Comparison of ENCODE assay signal across 19 cellular contexts in the genomic region with DNA sequence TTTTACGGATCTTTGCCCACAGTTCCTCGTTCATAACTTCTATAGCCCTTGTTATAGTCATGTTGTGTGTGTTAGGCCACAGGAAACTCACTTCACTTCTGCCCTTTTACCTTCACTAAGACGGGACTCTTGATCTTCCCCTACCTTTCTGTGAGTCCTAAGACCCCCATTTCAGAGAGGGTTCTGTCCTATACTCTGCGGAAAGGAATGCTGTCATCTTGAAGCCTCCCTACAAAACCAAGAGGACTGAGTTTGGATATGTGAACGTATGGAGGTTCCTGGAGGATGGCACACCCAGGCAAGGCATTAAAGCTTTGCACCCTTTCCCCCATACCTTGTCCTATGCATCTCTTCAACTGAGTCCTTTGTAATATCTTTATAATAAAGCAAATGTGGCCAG. TPM values are rescaled to one million over a fixed set of nuclear protein-coding genes. Genes with fewer than 3 reads are reported as not detected.
A peak's percentile ranks its signal among the peaks of the same experiment; 100 is the strongest.
DNase-seq lines count a peak whose midpoint lies in the region; TF ChIP-seq lines count a peak whose summit lies in the region.
"Had no signal": no experiment of that assay in that cellular context is flagged by ENCODE, and none has a peak within 500 bp of the region (broad histone marks: within the 10 kb centered on the region; RNA-seq: fewer than 3 reads in every experiment).

No MANE protein-coding gene starts in this region.

- peak overlapping the region; percentile 5 to 47 (median 20) for H3K27ac Mint-ChIP-seq in IgD-negative memory B cell
- H3K27ac Mint-ChIP-seq in endothelial cell (ENCODE audit: unreplicated experiment) = peak overlapping the region; percentile 31

- no peak overlapping the region for H3K9ac ChIP-seq in parathyroid adenoma

- H3K4me3 Mint-ChIP-seq in IgD-negative memory B cell (peak overlapping the region in 2 of 4 donors; percentile 21 to 80), endothelial cell (ENCODE audit: unreplicated experiment) (peak overlapping the region; percentile 60)
- H3K4me3 Mint-ChIP-seq: CD14-positive monocyte had no signal

- H3K36me3 ChIP-seq in parathyroid adenoma (ENCODE audit: control insufficient read depth, insufficient read depth, low read length) = no peaks in the 10 kb centered on the region

- DNase-seq in DMS53 treated with DMSO at 0.1 percent for 48 hours (lab: John Stamatoyannopoulos, UW; ENCODE audit: unreplicated experiment) (peak; percentile 10), DMS53 (lab: John Stamatoyannopoulos, UW) (no peak), endothelial cell (ENCODE audit: low spot score) (no peak), NCI-H1930 (lab: John Stamatoyannopoulos, UW) (no peak), HUDEP-2 (lab: John Stamatoyannopoulos, UW; ENCODE audit: unreplicated experiment in 76 of 76) (no peak), NCI-H82 (lab: John Stamatoyannopoulos, UW) (no peak)
- DNase-seq: 8988T; DND-41; head of caudate nucleus; NCI-H2081; NCI-H510A treated with DMSO at 0.1 percent for 48 hours; sigmoid colon; stimulated activated CD4-positive, alpha-beta T cell treated with anti-CD3 and anti-CD28 coated beads, Interleukin-2, amount 100 ng/mL, for 24 hours; testis had no signal

- peak overlapping the region; percentile 53 for H3K27ac ChIP-seq in parathyroid adenoma
- H3K27ac ChIP-seq: neutrophil had no signal

- H3K27me3 ChIP-seq in parathyroid adenoma (ENCODE audit: control insufficient read depth, insufficient read depth, low read length) = no peaks in the 10 kb centered on the region
- H3K27me3 ChIP-seq: esophagus muscularis mucosa, sigmoid colon, testis had no signal

- H3K27me3 Mint-ChIP-seq in IgD-negative memory B cell (peaks cover 2% of the 10 kb centered on the region), endothelial cell (ENCODE audit: unreplicated experiment) (peaks cover 20% of the 10 kb centered on the region)

- no peak overlapping the region for H3K4me3 ChIP-seq in parathyroid adenoma (ENCODE audit: low read depth, low read length)
- H3K4me3 ChIP-seq: esophagus muscularis mucosa, sigmoid colon, testis had no signal

- H3K9me3 Mint-ChIP-seq in IgD-negative memory B cell (peaks cover 0 to 2% (median 1%) of the 10 kb centered on the region in 3 donors), endothelial cell (ENCODE audit: unreplicated experiment) (no peaks in the 10 kb centered on the region)
- H3K9me3 Mint-ChIP-seq: CD14-positive monocyte had no signal

- H3K4me1 ChIP-seq in parathyroid adenoma = peaks cover 10% of the 10 kb centered on the region

- no peak overlapping the region for H2AFZ ChIP-seq in parathyroid adenoma

- TF ChIP-seq CTCF in endothelial cell (IDR thresholded peaks at IDR 0.05; ENCODE audit: unreplicated experiment) (no peak), parathyroid adenoma (IDR thresholded peaks at IDR 0.05) (no peak)

- H3K36me3 Mint-ChIP-seq in IgD-negative memory B cell (no peaks in the 10 kb centered on the region), endothelial cell (ENCODE audit: low read depth, unreplicated experiment) (peaks cover 26% of the 10 kb centered on the region)

- H3K4me1 Mint-ChIP-seq in IgD-negative memory B cell = peaks cover 36 to 43% (median 39%) of the 10 kb centered on the region in 3 donors
- peaks cover 37% of the 10 kb centered on the region for H3K4me1 Mint-ChIP-seq in endothelial cell (ENCODE audit: unreplicated experiment)

- peak overlapping the region; percentile 41 for H3K4me2 ChIP-seq in parathyroid adenoma (ENCODE audit: low read length)

- peaks cover 20% of the 10 kb centered on the region for H3K79me2 ChIP-seq in parathyroid adenoma

- no peaks in the 10 kb centered on the region for H3K9me3 ChIP-seq in parathyroid adenoma (ENCODE audit: control insufficient read depth, low read length)
- H3K9me3 ChIP-seq: esophagus muscularis mucosa, neutrophil, sigmoid colon, testis had no signal

RNA-seq across cellular contexts. Expression of a gene that starts 3.7 kb away (rescaled TPM):
- 2,178 TPM for polyA plus RNA-seq in IgD-negative memory B cell
- total RNA-seq in endothelial cell (ENCODE audit: unreplicated experiment) = 2,050 TPM

RNA-seq across cellular contexts. Expression of a gene that starts 30.8 kb away (rescaled TPM):
- 73.6 TPM for polyA plus RNA-seq in IgD-negative memory B cell
- 4.8 TPM for total RNA-seq in endothelial cell (ENCODE audit: unreplicated experiment)

RNA-seq across cellular contexts. Expression of a gene that starts 31.3 kb away (rescaled TPM):
- 17.3 TPM for polyA plus RNA-seq in IgD-negative memory B cell
- total RNA-seq in endothelial cell (ENCODE audit: unreplicated experiment) = 11.4 TPM
